ENCODE assay signal across 13 cellular contexts in the genomic region with DNA sequence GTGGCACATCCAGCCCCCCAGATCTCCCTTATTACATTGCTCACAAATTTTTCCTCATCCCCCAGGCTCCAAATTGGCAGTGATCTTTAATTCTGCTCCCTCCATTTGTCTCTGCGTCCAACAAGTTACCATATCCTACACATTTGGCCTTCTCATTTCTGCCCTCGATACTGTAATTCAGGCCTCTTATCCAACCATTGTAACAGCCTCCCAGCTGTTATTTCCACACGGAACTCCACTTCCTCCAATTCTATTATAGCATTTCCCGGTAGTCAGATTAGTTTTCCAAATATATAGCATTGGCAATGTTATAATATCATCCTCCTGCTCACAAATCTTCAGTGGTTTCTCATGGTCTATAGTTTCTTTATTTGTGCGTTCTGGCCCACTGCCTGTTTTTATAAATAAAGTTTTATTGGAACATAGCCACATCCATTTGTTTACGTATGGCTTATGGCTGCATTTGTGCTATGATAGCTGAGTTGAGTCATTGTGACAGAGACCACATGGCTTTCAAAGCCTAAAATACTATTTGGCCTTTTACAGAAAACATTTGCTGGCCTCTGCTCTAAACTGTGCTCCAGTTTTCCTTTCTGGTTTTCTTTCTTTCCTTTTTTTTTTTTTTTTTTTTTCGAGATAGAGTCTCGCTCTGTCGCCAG.
DNase-seq lines count a peak whose midpoint lies in the region; ATAC-seq and TF ChIP-seq lines count a peak whose summit lies in the region.
"Had no signal": no experiment of that assay in that cellular context is flagged by ENCODE, and none has a peak within 500 bp of the region (broad histone marks: within the 10 kb centered on the region; RNA-seq: fewer than 3 reads in every experiment).

No MANE protein-coding gene starts in this region.

- peaks cover 7% of the 10 kb centered on the region for H3K36me3 Mint-ChIP-seq in osteocyte (ENCODE audit: unreplicated experiment)
- peaks cover 0 to 1% of the 10 kb centered on the region in 2 donors for H3K36me3 Mint-ChIP-seq in stimulated activated naive B cell treated with anti-CD40 and anti-IgM and Interleukin-4, amounts not matched to agents 10 μg/mL and 1 μg/mL and 100 μg/mL, for 72 hours

- H3K9me3 Mint-ChIP-seq in osteocyte (ENCODE audit: unreplicated experiment): peaks cover 17% of the 10 kb centered on the region
- H3K9me3 Mint-ChIP-seq in stimulated activated naive B cell treated with anti-CD40 and anti-IgM and Interleukin-4, amounts not matched to agents 10 μg/mL and 1 μg/mL and 100 μg/mL, for 72 hours: peaks cover 8 to 11% of the 10 kb centered on the region in 2 donors

- H3K27ac ChIP-seq in SJCRH30: peak overlapping the region; percentile 96
- H3K27ac ChIP-seq: cardiac muscle cell had no signal

- H3K36me3 ChIP-seq in SJCRH30: no peaks in the 10 kb centered on the region
- H3K36me3 ChIP-seq: BE2C, cardiac muscle cell had no signal

- H3K27me3 ChIP-seq in SJCRH30: no peaks in the 10 kb centered on the region
- H3K27me3 ChIP-seq: BE2C, cardiac muscle cell had no signal

- H3K4me1 Mint-ChIP-seq in osteocyte (ENCODE audit: unreplicated experiment): peaks cover 29% of the 10 kb centered on the region
- H3K4me1 Mint-ChIP-seq in stimulated activated naive B cell treated with anti-CD40 and anti-IgM and Interleukin-4, amounts not matched to agents 10 μg/mL and 1 μg/mL and 100 μg/mL, for 72 hours: no peaks in the 10 kb centered on the region
- H3K4me1 Mint-ChIP-seq: activated CD4-positive, alpha-beta T cell treated with anti-CD3 and anti-CD28 coated beads, Interleukin-2, amount 10 ng/mL, durations not matched to agents 7 days and 5 days had no signal

- H3K4me3 ChIP-seq in SJCRH30 (peak overlapping the region; percentile 44), fibroblast of pulmonary artery (replicated peaks; ENCODE audit: low read depth, low read length) (no peak overlapping the region)
- H3K4me3 ChIP-seq: cardiac muscle cell had no signal

- H3K9me3 ChIP-seq in SJCRH30 (replicated peaks): no peaks in the 10 kb centered on the region
- H3K9me3 ChIP-seq: BE2C had no signal

- peaks cover 20% of the 10 kb centered on the region for H3K4me1 ChIP-seq in SJCRH30

- no peak for ATAC-seq in GM18520 (IDR thresholded peaks at IDR 0.05; ENCODE audit: unreplicated experiment)
- no peak for ATAC-seq in stimulated activated naive B cell treated with anti-CD40 and anti-IgM and Interleukin-4, amounts not matched to agents 10 μg/mL and 1 μg/mL and 100 μg/mL, for 72 hours (replicated peaks)

- no peaks in the 10 kb centered on the region for H3K27me3 Mint-ChIP-seq in osteocyte (ENCODE audit: unreplicated experiment)
- H3K27me3 Mint-ChIP-seq in stimulated activated naive B cell treated with anti-CD40 and anti-IgM and Interleukin-4, amounts not matched to agents 10 μg/mL and 1 μg/mL and 100 μg/mL, for 72 hours: no peaks in the 10 kb centered on the region

- H3K4me3 Mint-ChIP-seq in osteocyte (ENCODE audit: unreplicated experiment): no peak overlapping the region
- H3K4me3 Mint-ChIP-seq in stimulated activated naive B cell treated with anti-CD40 and anti-IgM and Interleukin-4, amounts not matched to agents 10 μg/mL and 1 μg/mL and 100 μg/mL, for 72 hours: no peak overlapping the region
- H3K4me3 Mint-ChIP-seq: activated CD4-positive, alpha-beta T cell treated with anti-CD3 and anti-CD28 coated beads, Interleukin-2, amount 10 ng/mL, durations not matched to agents 7 days and 5 days had no signal

- peak; percentile 43 for DNase-seq in EH (ENCODE audit: low read depth)
- peak in 1 of 2 experiments; percentile 32 for DNase-seq in SJCRH30
- DNase-seq in fibroblast of pulmonary artery (ENCODE audit: low read depth): peak; percentile 61
- DNase-seq in osteocyte (ENCODE audit: extremely low spot score, unreplicated experiment): no peak
- DNase-seq in NK-92 (lab: John Stamatoyannopoulos, UW; ENCODE audit: unreplicated experiment): no peak
- DNase-seq in NOMO-1 treated with dmso at 0.1 percent for 144 hours (lab: John Stamatoyannopoulos, UW; ENCODE audit: unreplicated experiment): no peak
- DNase-seq in stimulated activated naive B cell treated with anti-CD40 and anti-IgM and Interleukin-4, amounts not matched to agents 10 μg/mL and 1 μg/mL and 100 μg/mL, for 72 hours: no peak
- DNase-seq: activated CD4-positive, alpha-beta T cell treated with anti-CD3 and anti-CD28 coated beads, Interleukin-2, amount 10 ng/mL, durations not matched to agents 7 days and 5 days; Karpas-422; kidney glomerular epithelial cell had no signal

- peak overlapping the region; percentile 95 for H3K27ac Mint-ChIP-seq in osteocyte (ENCODE audit: unreplicated experiment)
- H3K27ac Mint-ChIP-seq in stimulated activated naive B cell treated with anti-CD40 and anti-IgM and Interleukin-4, amounts not matched to agents 10 μg/mL and 1 μg/mL and 100 μg/mL, for 72 hours: no peak overlapping the region
- H3K27ac Mint-ChIP-seq: activated CD4-positive, alpha-beta T cell treated with anti-CD3 and anti-CD28 coated beads, Interleukin-2, amount 10 ng/mL, durations not matched to agents 7 days and 5 days had no signal

- no peak for TF ChIP-seq CTCF in fibroblast of pulmonary artery (IDR thresholded peaks at IDR 0.05; ENCODE audit: low read length, missing control alignments)
- TF ChIP-seq CTCF in osteocyte (IDR thresholded peaks at IDR 0.05): no peak

Comparison
In these comparisons a context has a peak if more than half of its experiments do, and no peak if none do; other contexts are left out.
1. DNase-seq: peak in EH (single experiment) and fibroblast of pulmonary artery (single experiment); none in osteocyte (single experiment), NK-92 (single experiment), NOMO-1 treated with dmso at 0.1 percent for 144 hours (single experiment) and stimulated activated naive B cell treated with anti-CD40 and anti-IgM and Interleukin-4, amounts not matched to agents 10 μg/mL and 1 μg/mL and 100 μg/mL, for 72 hours (single experiment).